In the genomic region with DNA sequence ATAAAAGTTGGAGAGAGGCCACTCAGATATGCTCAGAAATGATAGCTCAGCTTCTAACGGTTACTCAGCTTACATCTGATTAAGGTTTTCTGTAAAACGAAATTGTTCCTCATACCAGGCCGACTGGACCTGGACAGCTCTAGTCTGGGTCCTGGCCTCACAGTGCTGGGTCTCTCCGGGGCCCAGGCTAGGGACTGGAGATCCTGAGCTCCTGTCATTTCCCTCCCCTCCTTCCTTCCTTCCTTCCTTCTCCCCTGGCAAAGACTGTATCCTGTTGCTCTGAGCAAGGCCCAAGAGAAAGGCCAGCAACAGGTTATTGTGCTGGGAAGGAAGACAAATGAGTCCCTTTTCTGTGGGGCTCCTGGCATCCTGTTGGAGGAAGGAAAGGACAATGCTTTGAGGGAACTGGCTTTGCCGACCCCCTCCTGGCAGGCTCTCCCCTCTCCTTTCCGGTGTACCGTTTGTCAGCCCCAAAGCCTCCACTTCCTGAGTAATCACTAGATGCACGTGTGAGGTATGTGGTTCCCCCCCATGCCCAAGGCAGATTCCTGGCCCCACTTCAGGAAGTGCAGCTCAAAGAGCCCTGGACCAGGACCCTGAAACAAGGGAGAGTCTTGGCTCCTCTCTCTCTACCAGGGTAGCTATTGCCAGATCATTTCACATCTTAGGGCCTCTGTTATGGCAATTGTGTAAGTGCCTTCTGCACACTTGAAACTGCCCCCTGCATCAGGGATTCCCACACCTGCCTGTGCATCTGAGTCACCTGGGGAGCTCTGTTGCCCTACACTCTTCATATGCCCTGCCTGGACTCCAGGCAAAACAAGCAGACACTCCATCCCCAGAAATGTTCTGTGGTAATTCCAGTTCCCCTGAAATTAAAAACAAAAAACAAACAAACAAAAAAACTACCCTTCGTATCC, we compare ENCODE assay signal across 9 cellular contexts.
DNase-seq lines count a peak whose midpoint lies in the region; ATAC-seq, FAIRE-seq and TF ChIP-seq lines count a peak whose summit lies in the region.
"Had no signal": no experiment of that assay in that cellular context is flagged by ENCODE, and none has a peak within 500 bp of the region (broad histone marks: within the 10 kb centered on the region; RNA-seq: fewer than 3 reads in every experiment).

No MANE protein-coding gene starts in this region.

- POLR2A ChIA-PET in PC-3 (lab: Charles Lee; ENCODE audit: unreplicated experiment) = no interaction called here
- POLR2A ChIA-PET in endothelial cell of umbilical vein (lab: Charles Lee) = interaction anchor here (0.9 to 2.1 kb wide), 5 partner anchors 22 to 300 kb away, joined by 3 to 9 read pairs (median 3); a partner anchor contains a TSS

- peak; percentile 20 for TF ChIP-seq POLR2A in endothelial cell of umbilical vein (IDR thresholded peaks at IDR 0.05; ENCODE audit: low read depth, low read length)

- DNase-seq in EL (peak; percentile 75), PC-3 (peak; percentile 10), endothelial cell of umbilical vein (ENCODE audit: low read depth, low spot score) (peak; percentile 67), RCC 7860 (ENCODE audit: low spot score) (no peak), NCI-H345 (lab: John Stamatoyannopoulos, UW) (no peak), NCI-H2196 (lab: John Stamatoyannopoulos, UW; ENCODE audit: unreplicated experiment) (no peak)
- DNase-seq: T-helper 17 cell had no signal

- TF ChIP-seq CTCF in PC-3 (conservative IDR thresholded peaks at IDR 0.05; ENCODE audit: low read depth, low read length) (no peak), endothelial cell of umbilical vein (IDR thresholded peaks at IDR 0.05; ENCODE audit: extremely low read depth in 1 of 2, insufficient read depth in 1 of 2, low read depth in 1 of 2, low read length in 2 of 2) (no peak), nephron (IDR thresholded peaks at IDR 0.05; ENCODE audit: unreplicated experiment in 3 of 3) (no peak)

- CTCF ChIA-PET in PC-3 (lab: Charles Lee) = no interaction called here
- CTCF ChIA-PET in endothelial cell of umbilical vein (lab: Charles Lee) = interaction anchor here (0.8 to 3.3 kb wide), 19 partner anchors 8 to 675 kb away, joined by 3 to 19 read pairs (median 4); no protein-coding TSS in a partner anchor

- H3K9me3 Mint-ChIP-seq in nephron = peaks cover 2% of the 10 kb centered on the region

- H3K4me1 ChIP-seq in PC-3 (ENCODE audit: insufficient read depth, low read length) = no peaks in the 10 kb centered on the region; the same call in 1 of the 2 replicates
- peaks cover 23% of the 10 kb centered on the region for H3K4me1 ChIP-seq in endothelial cell of umbilical vein (ENCODE audit: control insufficient read depth, extremely low read depth, insufficient read depth, low read length)

- ATAC-seq in PC-3 (no peak; the same call in 1 of the 2 replicates), GM18873 (IDR thresholded peaks at IDR 0.05; ENCODE audit: low FRiP score, unreplicated experiment) (no peak)
- ATAC-seq: T-helper 17 cell had no signal

- H3K27me3 Mint-ChIP-seq in nephron (ENCODE audit: low read depth) = no peaks in the 10 kb centered on the region

- no peak overlapping the region for H3K9ac ChIP-seq in PC-3 (ENCODE audit: low read length)
- peak overlapping the region; percentile 8 for H3K9ac ChIP-seq in endothelial cell of umbilical vein (replicated peaks; ENCODE audit: extremely low read depth, insufficient read depth, low read length)

- H3K4me2 ChIP-seq in PC-3 (ENCODE audit: low read length) (no peak overlapping the region), endothelial cell of umbilical vein (ENCODE audit: insufficient read depth, low read length) (peak overlapping the region; percentile 13)

- BruUV-seq in PC-3 (replicated peaks; lab: Mats Ljungman, UMichigan) = no TSS peak
- BruUV-seq in endothelial cell of umbilical vein (replicated peaks; lab: Mats Ljungman, UMichigan) = TSS peak; percentile 56

- no peaks in the 10 kb centered on the region for H3K9me3 ChIP-seq in PC-3 (ENCODE audit: low read length)
- no peaks in the 10 kb centered on the region for H3K9me3 ChIP-seq in endothelial cell of umbilical vein (replicated peaks; ENCODE audit: control insufficient read depth, insufficient read depth, low read length)

- H3K4me3 Mint-ChIP-seq in nephron = no peak overlapping the region
- H3K4me3 Mint-ChIP-seq: T-helper 17 cell had no signal

- H3K36me3 Mint-ChIP-seq in nephron (ENCODE audit: low read depth) = no peaks in the 10 kb centered on the region

- no peaks in the 10 kb centered on the region for H3K79me2 ChIP-seq in PC-3 (ENCODE audit: low read length)
- H3K79me2 ChIP-seq in endothelial cell of umbilical vein (ENCODE audit: control insufficient read depth, insufficient read depth, low read length) = no peaks in the 10 kb centered on the region

- H3K9me1 ChIP-seq in endothelial cell of umbilical vein (replicated peaks; ENCODE audit: control insufficient read depth, extremely low read depth, insufficient read depth, low read length) = no peaks in the 10 kb centered on the region

- peak overlapping the region; percentile 65 to 74 (median 72) for H3K27ac Mint-ChIP-seq in nephron
- H3K27ac Mint-ChIP-seq: T-helper 17 cell had no signal

- peaks cover 20% of the 10 kb centered on the region for H3K4me1 Mint-ChIP-seq in nephron

- dilution Hi-C loops in endothelial cell of umbilical vein (cut with MboI; ENCODE audit: extremely low pct_ligation_motif_present, low sequenced_read_pairs) = no loop called here

- 0 out of 2 replicates have a peak, but pooled peaks cover 3% of the 10 kb centered on the region for H3K9me2 ChIP-seq in PC-3 (replicated peaks; ENCODE audit: low read length)

- H4K20me1 ChIP-seq in PC-3 (ENCODE audit: low read length) (no peaks in the 10 kb centered on the region), endothelial cell of umbilical vein (replicated peaks; ENCODE audit: control insufficient read depth, extremely low read depth, insufficient read depth, low read length) (no peaks in the 10 kb centered on the region)

- H3K27ac ChIP-seq in PC-3 (ENCODE audit: low read length) (no peak overlapping the region), endothelial cell of umbilical vein (ENCODE audit: insufficient read depth, low read depth, low read length) (peak overlapping the region; percentile 49)

- H3F3A ChIP-seq in PC-3 (ENCODE audit: low read length, unreplicated experiment) = no peaks in the 10 kb centered on the region

- intact Hi-C loops in PC-3 (cut with micrococcal nuclease) (no loop called here), endothelial cell of umbilical vein (cut with micrococcal nuclease) (loop anchor here (1.0 to 5.0 kb wide), 13 partner anchors 12 to 673 kb away; a partner anchor contains a TSS)

- no peaks in the 10 kb centered on the region for H3K27me3 ChIP-seq in PC-3 (ENCODE audit: low read length)
- H3K27me3 ChIP-seq in endothelial cell of umbilical vein (ENCODE audit: control insufficient read depth in 2 of 2, insufficient read depth in 2 of 2, low read length in 2 of 2) = no peaks in the 10 kb centered on the region

- H3K4me3 ChIP-seq in PC-3 (ENCODE audit: low read length) = no peak overlapping the region
- no peak overlapping the region for H3K4me3 ChIP-seq in endothelial cell of umbilical vein (replicated peaks in 1 of 3; ENCODE audit: insufficient read depth in 1 of 3, low read depth in 1 of 3, low read length in 3 of 3)

- no peaks in the 10 kb centered on the region for H3K36me3 ChIP-seq in PC-3 (ENCODE audit: low read depth, low read length)
- no peaks in the 10 kb centered on the region for H3K36me3 ChIP-seq in endothelial cell of umbilical vein (ENCODE audit: control insufficient read depth in 2 of 2, extremely low read depth in 1 of 2, insufficient read depth in 2 of 2, low read length in 2 of 2)

- H2AFZ ChIP-seq in PC-3 (ENCODE audit: low read length) (0 out of 2 replicates have a peak overlapping the region, but pooled peaks have one; percentile 9), endothelial cell of umbilical vein (ENCODE audit: low read depth, low read length) (peak overlapping the region; percentile 7)

- FAIRE-seq in endothelial cell of umbilical vein (lab: Jason Lieb, UNC) = peak; percentile 91
- FAIRE-seq in RCC 7860 (lab: Jason Lieb, UNC) = no peak

TF ChIP-seq in endothelial cell of umbilical vein, 7 proteins besides CTCF, POLR2A, EP300 and RAD21:
- TF ChIP-seq POLR2AphosphoS5 (IDR thresholded peaks at IDR 0.05; ENCODE audit: insufficient read depth, low read depth, low read length) = peak; percentile 53
- TF ChIP-seq FOS (IDR thresholded peaks at IDR 0.05; ENCODE audit: borderline replicate concordance, insufficient read depth, low read length) = peak; percentile 81
- TF ChIP-seq JUN (IDR thresholded peaks at IDR 0.05; ENCODE audit: borderline replicate concordance, insufficient read depth, insufficient read length, low read depth) = peak; percentile 14
- TF ChIP-seq EZH2 (IDR thresholded peaks at IDR 0.05; ENCODE audit: borderline replicate concordance, low read depth, low read length, severe bottlenecking) = no peak
- TF ChIP-seq MYC (IDR thresholded peaks at IDR 0.05; ENCODE audit: low read depth, low read length) = peak; percentile 66
- TF ChIP-seq, protein P1, sequence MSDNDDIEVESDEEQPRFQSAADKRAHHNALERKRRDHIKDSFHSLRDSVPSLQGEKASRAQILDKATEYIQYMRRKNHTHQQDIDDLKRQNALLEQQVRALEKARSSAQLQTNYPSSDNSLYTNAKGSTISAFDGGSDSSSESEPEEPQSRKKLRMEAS (IDR thresholded peaks at IDR 0.05; ENCODE audit: insufficient read depth, insufficient read length) = peak; percentile 41
- TF ChIP-seq GATA2 (IDR thresholded peaks at IDR 0.05; ENCODE audit: insufficient read depth, insufficient read length, low read depth, low read length) = peak; percentile 74

Comparison
In these comparisons a context has a peak if more than half of its experiments do, and no peak if none do; other contexts are left out.
1. DNase-seq: peak in EL (single experiment), PC-3 (single experiment) and endothelial cell of umbilical vein (single experiment); none in RCC 7860 (single experiment), NCI-H345 (single experiment) and NCI-H2196 (single experiment).